In genomic region chr19:29771708-29772415, GRCh38 we compare ENCODE assay signal across 8 cellular contexts. TPM values are rescaled to one million over a fixed set of nuclear protein-coding genes. Genes with fewer than 3 reads are reported as not detected.
DNase-seq lines count a peak whose midpoint lies in the region; ATAC-seq and TF ChIP-seq lines count a peak whose summit lies in the region.

No MANE protein-coding gene starts in this region.

- no peak overlapping the region for H3K4ac ChIP-seq in H9 (ENCODE audit: low read depth, low read length)

- H3K27me3 Mint-ChIP-seq in H9 (ENCODE audit: low read depth) (no peaks in the 10 kb centered on the region; the same call in 1 of the 2 replicates), chondrocyte (ENCODE audit: low read depth) (peaks cover 1% of the 10 kb centered on the region)

- H3K4me2 ChIP-seq in H9 (ENCODE audit: insufficient read depth, insufficient read length, low read length): no peak overlapping the region

- no peak overlapping the region for H3K9ac ChIP-seq in H9 (ENCODE audit: extremely low read depth, insufficient read length, low read length)

- no peaks in the 10 kb centered on the region for H3K79me2 ChIP-seq in H9 (ENCODE audit: insufficient read depth, low read length)

- no peaks in the 10 kb centered on the region for H3K36me3 ChIP-seq in SJCRH30
- H3K36me3 ChIP-seq in suprapubic skin: no peaks in the 10 kb centered on the region

- H3K79me1 ChIP-seq in H9 (ENCODE audit: insufficient read depth, low read depth, low read length, poor library complexity, severe bottlenecking): no peaks in the 10 kb centered on the region

- WGBS in H9 (ENCODE audit: extremely low coverage, insufficient read length, low lambda C conversion rate): no CpG with 5 or more reads among the region's 14 CpGs
- 21% methylated on average over 14 of the region's 14 CpGs for WGBS in suprapubic skin

- no peak overlapping the region for H2BK15ac ChIP-seq in H9 (ENCODE audit: low read depth, low read length)

- no peak overlapping the region for H2BK12ac ChIP-seq in H9 (ENCODE audit: insufficient read length, low read depth, low read length)

- no peak overlapping the region for H3K14ac ChIP-seq in H9 (ENCODE audit: insufficient read depth, low read length)

- no peaks in the 10 kb centered on the region for H3K23me2 ChIP-seq in H9 (ENCODE audit: insufficient read length, low read depth, low read length, poor library complexity, severe bottlenecking)

- no peak overlapping the region for H3K23ac ChIP-seq in H9 (ENCODE audit: insufficient read length, low read depth, low read length)

- H3K9me3 Mint-ChIP-seq in H9: no peaks in the 10 kb centered on the region; a peak in 1 of 5 replicates
- H3K9me3 Mint-ChIP-seq in chondrocyte (ENCODE audit: low read depth): no peaks in the 10 kb centered on the region

- no peak overlapping the region for H4K8ac ChIP-seq in H9 (replicated peaks; ENCODE audit: insufficient read length, low read depth, low read length)

- H2AK5ac ChIP-seq in H9 (ENCODE audit: insufficient read length, low read length): no peak overlapping the region

- H3K36me3 Mint-ChIP-seq in H9 (ENCODE audit: insufficient read depth in 1 of 3, low read depth in 3 of 3) (no peaks in the 10 kb centered on the region), chondrocyte (ENCODE audit: low read depth) (no peaks in the 10 kb centered on the region)

- H2AFZ ChIP-seq in H9 (ENCODE audit: low read length): no peak overlapping the region

- peaks cover 12 to 17% of the 10 kb centered on the region in 2 experiments for H3K4me1 Mint-ChIP-seq in H9
- peaks cover 3% of the 10 kb centered on the region for H3K4me1 Mint-ChIP-seq in chondrocyte (ENCODE audit: low read depth)

- H3K4me1 ChIP-seq in H9 (ENCODE audit: insufficient read depth, low read length) (no peaks in the 10 kb centered on the region), SJCRH30 (peaks cover 10% of the 10 kb centered on the region), suprapubic skin (peaks cover 2% of the 10 kb centered on the region)

- no peak for TF ChIP-seq POLR2A in suprapubic skin (IDR thresholded peaks at IDR 0.05)

- no peak overlapping the region for H4K5ac ChIP-seq in H9 (ENCODE audit: insufficient read length, low read depth, low read length)

- no peak overlapping the region for H4K91ac ChIP-seq in H9 (ENCODE audit: insufficient read length, low read depth, low read length)

- H3K18ac ChIP-seq in H9 (ENCODE audit: insufficient read length, low read depth, low read length): no peak overlapping the region

- ATAC-seq in left lobe of liver: peak; percentile 86
- ATAC-seq in GM19397 (IDR thresholded peaks at IDR 0.05; ENCODE audit: unreplicated experiment): no peak

- H3K4me3 Mint-ChIP-seq in H9: no peak overlapping the region
- H3K4me3 Mint-ChIP-seq in chondrocyte (ENCODE audit: unreplicated experiment): no peak overlapping the region

- peak; percentile 50 for DNase-seq in COLO829 (ENCODE audit: low spot score)
- DNase-seq in H9: peak; percentile 81
- peak; percentile 71 to 82 for DNase-seq in SJCRH30
- DNase-seq in chondrocyte (ENCODE audit: low spot score): no peak
- no peak for DNase-seq in left lobe of liver (ENCODE audit: low spot score)
- no peak for DNase-seq in suprapubic skin (ENCODE audit: low spot score in 2 of 2)
- no peak for DNase-seq in NOMO-1 (lab: John Stamatoyannopoulos, UW; ENCODE audit: unreplicated experiment in 2 of 2)

- H3K4me3 ChIP-seq in SJCRH30 (no peak overlapping the region), suprapubic skin (no peak overlapping the region)

- peak overlapping the region in 1 of 3 experiments; percentile 26; a peak in 1 of 7 replicates for H3K27ac Mint-ChIP-seq in H9
- H3K27ac Mint-ChIP-seq in chondrocyte (ENCODE audit: unreplicated experiment): no peak overlapping the region

- H2BK120ac ChIP-seq in H9 (ENCODE audit: low read depth, low read length, poor library complexity, severe bottlenecking): no peak overlapping the region

- no peaks in the 10 kb centered on the region for H4K20me1 ChIP-seq in H9 (ENCODE audit: control insufficient read depth, insufficient read depth, insufficient read length)

- TF ChIP-seq EP300 in suprapubic skin (IDR thresholded peaks at IDR 0.05): no peak

- no peak overlapping the region for H3K56ac ChIP-seq in H9 (ENCODE audit: insufficient read length, low read depth, low read length)

- H2BK20ac ChIP-seq in H9 (ENCODE audit: low read depth, low read length, poor library complexity, severe bottlenecking): no peak overlapping the region

- H3K27ac ChIP-seq in H9 (ENCODE audit: insufficient read length, low read depth, low read length) (no peak overlapping the region), SJCRH30 (no peak overlapping the region), suprapubic skin (no peak overlapping the region)

- TF ChIP-seq CTCF in H9 (conservative IDR thresholded peaks at IDR 0.05) (peak; percentile 85), chondrocyte (IDR thresholded peaks at IDR 0.05) (peak; percentile 83), suprapubic skin (IDR thresholded peaks at IDR 0.05) (peak; percentile 32 to 76)

- no peak overlapping the region for H2BK5ac ChIP-seq in H9 (ENCODE audit: insufficient read length, low read length)

- no peak overlapping the region for H3T11ph ChIP-seq in H9 (ENCODE audit: low read length)

- H3K27me3 ChIP-seq in H9 (ENCODE audit: insufficient read depth, low read length) (no peaks in the 10 kb centered on the region), SJCRH30 (0 out of 2 replicates have a peak, but pooled peaks cover 2% of the 10 kb centered on the region), suprapubic skin (no peaks in the 10 kb centered on the region)

- H3K9me3 ChIP-seq in H9 (ENCODE audit: control insufficient read depth, low read depth, low read length) (no peaks in the 10 kb centered on the region), SJCRH30 (replicated peaks) (no peaks in the 10 kb centered on the region), suprapubic skin (no peaks in the 10 kb centered on the region)

RNA-seq across cellular contexts. Expression of gene CCNE1, which starts 39.9 kb away (rescaled TPM):
- total RNA-seq in H9 (2021): 40.2 and 42.1 TPM in 2 replicates
- total RNA-seq in SJCRH30 (2014; rRNA removed; shearing (Covaris generic)): 66.3 and 72.7 TPM in 2 replicates
- total RNA-seq in chondrocyte: 7.6 to 13.4 TPM (median 8.2 TPM) in 3 replicates
- total RNA-seq in left lobe of liver: 0.20 TPM
- 10 to 100 TPM in 1 of 4 donors, 1 to 10 TPM in 3; 2.5 to 11.0 (median 6.0) TPM for total RNA-seq in suprapubic skin

RNA-seq across cellular contexts. Expression of gene C19orf12, which starts 56.8 kb away (rescaled TPM):
- 17.2 and 17.5 TPM in 2 replicates for total RNA-seq in H9 (2021)
- 26.4 and 28.4 TPM in 2 replicates for total RNA-seq in SJCRH30 (2014; rRNA removed; shearing (Covaris generic))
- total RNA-seq in chondrocyte: 43.7 to 46.9 TPM (median 46.4 TPM) in 3 replicates
- total RNA-seq in left lobe of liver: 52.3 TPM
- 10 to 100 TPM; 19.6 to 35.8 (median 27.3) TPM for total RNA-seq in suprapubic skin

Comparison
In these comparisons a context has a peak if more than half of its experiments do, and no peak if none do; other contexts are left out.
1. DNase-seq: peak in COLO829 (single experiment), H9 (single experiment) and SJCRH30 (2 of 2); none in chondrocyte (single experiment), left lobe of liver (single experiment), suprapubic skin (0 of 2) and NOMO-1 (0 of 2).
2. Peak in every context shown above with its lines, with median percentiles within 50 percentile points of each other: CTCF ChIP-seq.